12 cellular contexts compared by ENCODE assay signal in the genomic region with DNA sequence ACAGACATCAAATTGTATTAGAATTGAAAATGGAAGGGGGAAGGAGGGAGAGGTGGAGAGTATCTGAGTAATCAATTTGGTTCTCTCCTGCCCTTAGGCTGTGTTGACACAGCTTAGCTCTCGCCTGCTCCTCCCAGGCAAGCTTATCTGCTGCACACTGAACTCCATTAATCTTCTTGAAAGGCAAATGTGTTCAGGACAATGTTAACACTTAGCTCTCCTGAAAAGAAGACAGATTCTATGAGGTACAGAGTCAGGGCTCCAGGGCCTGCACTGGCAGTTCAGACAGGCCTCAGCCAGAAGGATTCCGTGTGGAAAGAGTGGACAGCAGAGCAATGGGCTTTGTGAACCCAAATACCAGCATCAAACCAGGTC.
DNase-seq lines count a peak whose midpoint lies in the region; ATAC-seq, FAIRE-seq and TF ChIP-seq lines count a peak whose summit lies in the region.
"Had no signal": no experiment of that assay in that cellular context is flagged by ENCODE, and none has a peak within 500 bp of the region (broad histone marks: within the 10 kb centered on the region; RNA-seq: fewer than 3 reads in every experiment).

No MANE protein-coding gene starts in this region.

- H2BK12ac ChIP-seq in H1 (ENCODE audit: low read depth, low read length) = no peak overlapping the region

- no peak for TF ChIP-seq RAD21 in H1 (IDR thresholded peaks at IDR 0.05 in 1 of 2, conservative IDR thresholded peaks at IDR 0.05 in 1 of 2; ENCODE audit: low read depth in 2 of 2, low read length in 2 of 2)
- peak; percentile 36 for TF ChIP-seq RAD21 in neural cell (conservative IDR thresholded peaks at IDR 0.05)

- WGBS in H1 (ENCODE audit: extremely low coverage in 1 of 2, insufficient coverage in 1 of 2, insufficient read length in 1 of 2, insufficient replicate concordance in 2 of 2, low coverage in 1 of 2, low lambda C conversion rate in 2 of 2, missing lambda C conversion rate in 1 of 2), 2 experiments = 67% methylated on average over 2 of the region's 2 CpGs; no CpG with 5 or more reads in 1 of the 2 experiments

- peaks cover 0 to 13% (median 0%) of the 10 kb centered on the region in 3 donors for H3K36me3 Mint-ChIP-seq in naive thymus-derived CD8-positive, alpha-beta T cell

- H3K27me3 ChIP-seq in H1 (replicated peaks in 1 of 4; ENCODE audit: control insufficient read depth in 3 of 4, extremely low read depth in 1 of 4, insufficient read depth in 3 of 4, low read length in 3 of 4) (no peaks in the 10 kb centered on the region), neural cell (ENCODE audit: insufficient read depth, low read depth, low read length) (no peaks in the 10 kb centered on the region)

- H3K4ac ChIP-seq in H1 (replicated peaks; ENCODE audit: insufficient read length, low read depth, low read length) = no peak overlapping the region

- H3K4me2 ChIP-seq in H1 (ENCODE audit: insufficient read depth in 1 of 2, low read depth in 2 of 2, low read length in 2 of 2) (peak overlapping the region; percentile 7 to 28; a peak in 1 of 4 replicates), neural cell (ENCODE audit: low read length) (peak overlapping the region; percentile 8)

- TF ChIP-seq CTCF in H1 (IDR thresholded peaks at IDR 0.05; ENCODE audit: control extremely low read depth in 1 of 3, insufficient read depth in 1 of 3, low read depth in 1 of 3, low read length in 3 of 3) (no peak), neural cell (IDR thresholded peaks at IDR 0.05; ENCODE audit: poor library complexity, severe bottlenecking) (no peak)

- H3K4me1 ChIP-seq in H1 (replicated peaks in 1 of 4; ENCODE audit: control insufficient read depth in 3 of 4, insufficient read depth in 4 of 4, low read length in 3 of 4) = peaks cover 3 to 10% (median 5%) of the 10 kb centered on the region in 4 experiments; a peak in 4 of 7 replicates

- peak overlapping the region; percentile 76 for H3K18ac ChIP-seq in H1 (ENCODE audit: extremely low read depth, low read length)

- FAIRE-seq in H1 (lab: Jason Lieb, UNC) (no peak), frontal cortex (lab: Jason Lieb, UNC) (no peak)
- FAIRE-seq: GM19239 had no signal

- no peak overlapping the region for H3K27ac Mint-ChIP-seq in naive thymus-derived CD8-positive, alpha-beta T cell
- H3K27ac Mint-ChIP-seq: activated CD4-positive, alpha-beta T cell treated with anti-CD3 and anti-CD28 coated beads, Interleukin-2, amount 10 ng/mL, durations not matched to agents 7 days and 5 days had no signal

- H2BK15ac ChIP-seq in H1 (ENCODE audit: low read length) = no peak overlapping the region

- peak overlapping the region; percentile 8; the same call in 1 of the 2 replicates for H2BK5ac ChIP-seq in H1 (ENCODE audit: low read depth, low read length)

- H3K4me3 Mint-ChIP-seq in naive thymus-derived CD8-positive, alpha-beta T cell = no peak overlapping the region
- H3K4me3 Mint-ChIP-seq: activated CD4-positive, alpha-beta T cell treated with anti-CD3 and anti-CD28 coated beads, Interleukin-2, amount 10 ng/mL, durations not matched to agents 7 days and 5 days had no signal

- H2BK20ac ChIP-seq in H1 (ENCODE audit: low read length) = 0 out of 2 replicates have a peak overlapping the region, but pooled peaks have one; percentile 9

- H3K9me3 Mint-ChIP-seq in naive thymus-derived CD8-positive, alpha-beta T cell = peaks cover 0 to 3% (median 0%) of the 10 kb centered on the region in 9 donors
- H3K9me3 Mint-ChIP-seq: activated CD4-positive, alpha-beta T cell treated with anti-CD3 and anti-CD28 coated beads, Interleukin-2, amount 10 ng/mL, durations not matched to agents 7 days and 5 days had no signal

- no peak overlapping the region for H3K14ac ChIP-seq in H1 (ENCODE audit: insufficient read length)

- H3K36me3 ChIP-seq in H1 (ENCODE audit: control insufficient read depth in 2 of 4, insufficient read depth in 4 of 4, low read length in 3 of 4) (peaks cover 0 to 4% (median 0%) of the 10 kb centered on the region in 4 experiments; a peak in 2 of 8 replicates), neural cell (ENCODE audit: insufficient read depth, low read length) (no peaks in the 10 kb centered on the region)

- H3K27ac ChIP-seq in H1 (ENCODE audit: low read depth, low read length) (no peak overlapping the region; the same call in 1 of the 2 replicates), neural cell (ENCODE audit: low read length) (peak overlapping the region; percentile 87)
- H3K27ac ChIP-seq: skin epidermis had no signal

- H2AFZ ChIP-seq in H1 (ENCODE audit: low read length) = no peak overlapping the region
- H2AFZ ChIP-seq in neural cell (ENCODE audit: low read depth, low read length) = peak overlapping the region; percentile 81

- CTCF ChIA-PET in H1 (lab: Charles Lee; ENCODE audit: partially characterized antibody) = interaction anchor here (1.3 kb wide), 1 partner anchor 221 kb away, joined by 4 read pairs; no protein-coding TSS in a partner anchor

- peak overlapping the region in 1 of 4 experiments; percentile 6; a peak in 1 of 8 replicates for H3K4me3 ChIP-seq in H1 (ENCODE audit: extremely low read depth in 1 of 4, insufficient read depth in 2 of 4, low read depth in 3 of 4, low read length in 4 of 4)
- peak overlapping the region; percentile 15 for H3K4me3 ChIP-seq in neural cell (ENCODE audit: low read length)
- H3K4me3 ChIP-seq: skin epidermis had no signal

- H3K23ac ChIP-seq in H1 (ENCODE audit: insufficient read length) = no peak overlapping the region

- POLR2A ChIA-PET in H1 (lab: Charles Lee; ENCODE audit: partially characterized antibody) = no interaction called here
- POLR2A ChIA-PET in naive thymus-derived CD8-positive, alpha-beta T cell (lab: Charles Lee) = no interaction called here

- H3K9me3 ChIP-seq in H1 (ENCODE audit: insufficient read depth in 2 of 2, low read depth in 1 of 2, low read length in 1 of 2) (peaks cover 16% of the 10 kb centered on the region in 2 experiments), neural cell (ENCODE audit: low read length) (peaks cover 4% of the 10 kb centered on the region)

- H3K79me1 ChIP-seq in H1 (ENCODE audit: low read depth, low read length) = no peaks in the 10 kb centered on the region

- H4K5ac ChIP-seq in H1 (ENCODE audit: insufficient read length, low read depth, low read length) = no peak overlapping the region

- H3K79me2 ChIP-seq in H1 (ENCODE audit: control insufficient read depth in 1 of 2, insufficient read depth in 2 of 2, low read length in 2 of 2) = no peaks in the 10 kb centered on the region
- no peaks in the 10 kb centered on the region for H3K79me2 ChIP-seq in neural cell (replicated peaks; ENCODE audit: insufficient read depth, low read length)

- no peak for ATAC-seq in naive thymus-derived CD8-positive, alpha-beta T cell
- no peak for ATAC-seq in GM19463 (IDR thresholded peaks at IDR 0.05; ENCODE audit: unreplicated experiment)

- no peaks in the 10 kb centered on the region for H3K4me1 Mint-ChIP-seq in naive thymus-derived CD8-positive, alpha-beta T cell
- H3K4me1 Mint-ChIP-seq: activated CD4-positive, alpha-beta T cell treated with anti-CD3 and anti-CD28 coated beads, Interleukin-2, amount 10 ng/mL, durations not matched to agents 7 days and 5 days had no signal

- peaks cover 0 to 2% of the 10 kb centered on the region in 2 experiments for H4K20me1 ChIP-seq in H1 (replicated peaks in 1 of 2; ENCODE audit: control insufficient read depth in 1 of 2, insufficient read depth in 2 of 2, low read length in 2 of 2)
- no peaks in the 10 kb centered on the region for H4K20me1 ChIP-seq in neural cell (ENCODE audit: insufficient read depth)

- H2AK5ac ChIP-seq in H1 (ENCODE audit: low read depth, low read length) = no peak overlapping the region

- H4K8ac ChIP-seq in H1 (ENCODE audit: extremely low read depth, insufficient read depth, low read length) = no peak overlapping the region; the same call in 1 of the 2 replicates

- H3K9ac ChIP-seq in H1 (replicated peaks in 1 of 4; ENCODE audit: extremely low read depth in 1 of 4, low read depth in 3 of 4, low read length in 3 of 4) (no peak overlapping the region), neural cell (ENCODE audit: low read length) (peak overlapping the region; percentile 46)

- H3F3A ChIP-seq in neural cell (ENCODE audit: insufficient read depth, low read length, poor library complexity, severe bottlenecking) = no peaks in the 10 kb centered on the region

- no peak for TF ChIP-seq POLR2A in H1 (IDR thresholded peaks at IDR 0.05; ENCODE audit: control extremely low read depth in 1 of 2, low read depth in 2 of 2, low read length in 2 of 2)

- no peaks in the 10 kb centered on the region for H3K9me2 ChIP-seq in neural cell (ENCODE audit: insufficient read depth, low read length)

- no peak overlapping the region for H4K91ac ChIP-seq in H1 (replicated peaks; ENCODE audit: insufficient read length, low read length)

- no peak overlapping the region for H2BK120ac ChIP-seq in H1 (replicated peaks; ENCODE audit: low read depth, low read length)

- DNase-seq in GM03348 (ENCODE audit: low spot score) (peak; percentile 21), NCI-H345 (lab: John Stamatoyannopoulos, UW) (peak; percentile 96), H1 (ENCODE audit: low read depth in 1 of 2, low spot score in 2 of 2) (no peak), frontal cortex (ENCODE audit: low spot score in 2 of 2) (no peak)
- DNase-seq in naive thymus-derived CD8-positive, alpha-beta T cell = no peak
- no peak for DNase-seq in stimulated activated CD8-positive, alpha-beta memory T cell treated with anti-CD3 and anti-CD28 coated beads, Interleukin-4, amount 100 ng/mL, for 48 hours
- DNase-seq: activated CD4-positive, alpha-beta T cell treated with anti-CD3 and anti-CD28 coated beads, Interleukin-2, amount 10 ng/mL, durations not matched to agents 7 days and 5 days; NCI-H524 had no signal

- TF ChIP-seq EP300 in H1 (IDR thresholded peaks at IDR 0.05; ENCODE audit: borderline replicate concordance in 1 of 2, low read depth in 2 of 2, low read length in 2 of 2) (no peak), neural cell (conservative IDR thresholded peaks at IDR 0.05; ENCODE audit: poor library complexity, severe bottlenecking) (peak; percentile 30)

- H3K27me3 Mint-ChIP-seq in naive thymus-derived CD8-positive, alpha-beta T cell = peaks cover 0 to 4% (median 0%) of the 10 kb centered on the region in 5 donors
- H3K27me3 Mint-ChIP-seq: activated CD4-positive, alpha-beta T cell treated with anti-CD3 and anti-CD28 coated beads, Interleukin-2, amount 10 ng/mL, durations not matched to agents 7 days and 5 days had no signal

- no peak overlapping the region for H3K56ac ChIP-seq in H1 (replicated peaks; ENCODE audit: insufficient read length, low read depth, low read length)

- H3K23me2 ChIP-seq in H1 (ENCODE audit: low read depth, low read length) = no peaks in the 10 kb centered on the region; the same call in 1 of the 2 replicates

TF ChIP-seq in H1, 55 proteins besides CTCF, POLR2A, EP300 and RAD21 (continues in another document):
- TF ChIP-seq, protein P1, sequence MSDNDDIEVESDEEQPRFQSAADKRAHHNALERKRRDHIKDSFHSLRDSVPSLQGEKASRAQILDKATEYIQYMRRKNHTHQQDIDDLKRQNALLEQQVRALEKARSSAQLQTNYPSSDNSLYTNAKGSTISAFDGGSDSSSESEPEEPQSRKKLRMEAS (IDR thresholded peaks at IDR 0.05) = no peak

TF ChIP-seq in neural cell, 6 proteins besides CTCF, POLR2A, EP300 and RAD21 (continues in another document):
- TF ChIP-seq EZH2 (IDR thresholded peaks at IDR 0.05; ENCODE audit: borderline replicate concordance, insufficient read depth, low read length, poor library complexity, severe bottlenecking) (no peak), TAF1 (IDR thresholded peaks at IDR 0.05; ENCODE audit: low read depth) (no peak)

Comparison
In these comparisons a context has a peak if more than half of its experiments do, and no peak if none do; other contexts are left out.
1. DNase-seq: peak in GM03348 (single experiment) and NCI-H345 (single experiment); none in H1 (0 of 2), naive thymus-derived CD8-positive, alpha-beta T cell (0 of 10), stimulated activated CD8-positive, alpha-beta memory T cell treated with anti-CD3 and anti-CD28 coated beads, Interleukin-4, amount 100 ng/mL, for 48 hours (single experiment) and frontal cortex (0 of 2).